ENCODE assay signal across 16 cellular contexts in the genomic region with DNA sequence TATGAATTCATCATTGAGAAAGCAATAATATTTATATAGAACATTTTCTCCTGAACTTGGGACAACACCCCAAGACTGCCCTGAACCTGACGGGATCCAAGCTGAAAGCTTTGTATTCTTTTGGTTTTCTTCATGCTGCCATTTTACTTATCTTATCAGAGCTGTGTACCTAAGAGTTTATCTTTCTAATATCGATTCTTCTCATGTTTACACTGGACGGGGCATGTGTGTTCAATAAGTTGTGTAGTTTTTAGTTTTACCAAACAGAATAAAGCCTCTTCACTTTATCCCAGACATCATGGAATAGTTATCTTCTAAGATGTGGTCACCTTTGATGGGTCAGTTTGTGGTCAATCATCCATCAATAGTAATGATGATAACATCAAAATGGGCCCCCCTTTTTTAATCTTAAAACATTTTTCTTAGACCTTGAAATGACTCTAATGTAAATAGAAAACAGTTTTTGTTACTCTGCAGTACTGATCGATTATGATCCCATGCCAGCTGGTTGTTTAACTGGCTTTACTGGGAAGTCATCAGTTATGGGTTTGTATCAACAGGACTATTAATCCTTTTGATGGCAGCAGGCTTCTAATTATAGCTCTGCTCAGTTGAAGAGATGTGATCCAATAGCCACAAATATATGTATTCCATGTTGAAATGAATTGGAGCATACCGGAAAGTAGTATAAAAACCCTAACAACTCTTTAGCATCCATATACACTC.
DNase-seq lines count a peak whose midpoint lies in the region; ATAC-seq, FAIRE-seq and TF ChIP-seq lines count a peak whose summit lies in the region.
"Had no signal": no experiment of that assay in that cellular context is flagged by ENCODE, and none has a peak within 500 bp of the region (broad histone marks: within the 10 kb centered on the region; RNA-seq: fewer than 3 reads in every experiment).

No MANE protein-coding gene starts in this region.

- no peak for ATAC-seq in HG02981 (IDR thresholded peaks at IDR 0.05; ENCODE audit: unreplicated experiment)
- no peak for ATAC-seq in mucosa of descending colon
- ATAC-seq: CD8-positive, alpha-beta T cell; HCT116 had no signal

- peaks cover 13% of the 10 kb centered on the region for H3K27me3 Mint-ChIP-seq in progenitor cell of endocrine pancreas

- H3K36me3 ChIP-seq in mucosa of descending colon (ENCODE audit: low read depth): no peaks in the 10 kb centered on the region

- H3K4me1 ChIP-seq in mucosa of descending colon (ENCODE audit: low read depth): no peaks in the 10 kb centered on the region

- TF ChIP-seq CTCF in progenitor cell of endocrine pancreas (IDR thresholded peaks at IDR 0.05; ENCODE audit: unreplicated experiment) (no peak), mucosa of descending colon (IDR thresholded peaks at IDR 0.05) (no peak)

- H3K9me3 Mint-ChIP-seq in progenitor cell of endocrine pancreas (ENCODE audit: low read depth): no peaks in the 10 kb centered on the region
- H3K9me3 Mint-ChIP-seq: CD14-positive monocyte; CD8-positive, alpha-beta T cell; IgD-negative memory B cell had no signal

- peak overlapping the region; percentile 34 for H3K27ac Mint-ChIP-seq in progenitor cell of endocrine pancreas
- H3K27ac Mint-ChIP-seq: CD14-positive monocyte; CD8-positive, alpha-beta T cell; IgD-negative memory B cell had no signal

- intact Hi-C loops in mucosa of descending colon (cut with DNase I, micrococcal nuclease): no loop called here

- no peak overlapping the region for H3K4me3 ChIP-seq in mucosa of descending colon

- no peak overlapping the region for H3K4me3 Mint-ChIP-seq in progenitor cell of endocrine pancreas (ENCODE audit: low read depth)
- H3K4me3 Mint-ChIP-seq: CD14-positive monocyte; CD8-positive, alpha-beta T cell; IgD-negative memory B cell had no signal

- H3K4me1 Mint-ChIP-seq in progenitor cell of endocrine pancreas (ENCODE audit: low read depth): peaks cover 48% of the 10 kb centered on the region
- H3K4me1 Mint-ChIP-seq: CD14-positive monocyte had no signal

- H3K9me3 ChIP-seq in mucosa of descending colon: no peaks in the 10 kb centered on the region

- no peaks in the 10 kb centered on the region for H3K36me3 Mint-ChIP-seq in progenitor cell of endocrine pancreas (ENCODE audit: insufficient read depth)
- H3K36me3 Mint-ChIP-seq: CD14-positive monocyte; CD8-positive, alpha-beta T cell; IgD-negative memory B cell had no signal

- DNase-seq in NCI-H146 (lab: John Stamatoyannopoulos, UW): peak; percentile 33
- DNase-seq in NCI-H146 treated with DMSO at 0.1 percent for 48 hours (lab: John Stamatoyannopoulos, UW; ENCODE audit: unreplicated experiment): no peak
- DNase-seq in progenitor cell of endocrine pancreas (ENCODE audit: low spot score, unreplicated experiment): no peak
- DNase-seq in T1000 (lab: John Stamatoyannopoulos, UW): no peak
- no peak for DNase-seq in mucosa of descending colon
- DNase-seq: CD8-positive, alpha-beta T cell; COR-L47; DMS153; DND-41; GDM1 had no signal

- FAIRE-seq in islet of Langerhans (lab: Jason Lieb, UNC): peak; percentile 41
- FAIRE-seq: GM12892 had no signal
